In genomic region chr15:61584410-61584809, GRCh38 we compare ENCODE assay signal across 17 cellular contexts.
A peak's percentile ranks its signal among the peaks of the same experiment; 100 is the strongest.
DNase-seq lines count a peak whose midpoint lies in the region; ATAC-seq, FAIRE-seq and TF ChIP-seq lines count a peak whose summit lies in the region.
"Had no signal": no experiment of that assay in that cellular context is flagged by ENCODE, and none has a peak within 500 bp of the region (broad histone marks: within the 10 kb centered on the region; RNA-seq: fewer than 3 reads in every experiment).

No MANE protein-coding gene starts in this region.

- H3K9me3 ChIP-seq in GM12878 (replicated peaks; ENCODE audit: control insufficient read depth, insufficient read depth, low read length) (no peaks in the 10 kb centered on the region), liver (ENCODE audit: control insufficient read depth in 4 of 4, low read length in 3 of 4) (no peaks in the 10 kb centered on the region)
- H3K9me3 ChIP-seq: thyroid gland had no signal

- TF ChIP-seq POLR2A in GM12878 (IDR thresholded peaks at IDR 0.05; ENCODE audit: low read depth, low read length) = no peak

- TF ChIP-seq RAD21 in GM12878 (IDR thresholded peaks at IDR 0.05; ENCODE audit: insufficient read depth, low read depth, low read length) (no peak), liver (IDR thresholded peaks at IDR 0.05) (no peak)

- no peak overlapping the region for H2AFZ ChIP-seq in GM12878 (ENCODE audit: control insufficient read depth, low read depth, low read length)

- H3K9ac ChIP-seq in GM12878 (ENCODE audit: control insufficient read depth, insufficient read depth, low read length) (no peak overlapping the region), liver (ENCODE audit: low read depth in 1 of 2, low read length in 2 of 2) (no peak overlapping the region)

- ATAC-seq in GM12878 = no peak
- ATAC-seq in stimulated activated effector memory CD8-positive, alpha-beta T cell treated with anti-CD3 and anti-CD28 coated beads, Interleukin-12 subunit alpha, Interleukin-12 subunit beta, amount 100 ng/mL, for 72 hours = no peak
- ATAC-seq: stimulated activated naive B cell treated with anti-CD40 and anti-IgM and Interleukin-4, amounts not matched to agents 10 μg/mL and 1 μg/mL and 100 μg/mL, for 72 hours; WTC11 had no signal

- CTCF ChIA-PET in GM12878 (lab: Yijun Ruan, JAX) = no interaction called here

- no peak overlapping the region for H3K4me2 ChIP-seq in GM12878 (ENCODE audit: control insufficient read depth, insufficient read depth)

- DNase-seq in HS-27A (ENCODE audit: low read depth) (peak; percentile 1), NCI-H1048 (lab: John Stamatoyannopoulos, UW) (peak; percentile 6), GM12878 (ENCODE audit: low read depth, low spot score) (no peak), T-helper 1 cell (no peak), NCI-H510A (lab: John Stamatoyannopoulos, UW) (no peak)
- no peak for DNase-seq in stimulated activated effector memory CD8-positive, alpha-beta T cell treated with anti-CD3 and anti-CD28 coated beads, Interleukin-12 subunit alpha, Interleukin-12 subunit beta, amount 100 ng/mL, for 72 hours (ENCODE audit: low spot score in 2 of 2)
- DNase-seq: effector CD8-positive, alpha-beta T cell; hypothalamus; NCI-H1694; NCI-H345; stimulated activated naive B cell treated with anti-CD40 and anti-IgM and Interleukin-4, amounts not matched to agents 10 μg/mL and 1 μg/mL and 100 μg/mL, for 72 hours; thyroid gland had no signal

- H3K4me1 ChIP-seq in GM12878 (ENCODE audit: control insufficient read depth, insufficient read depth, low read length) (no peaks in the 10 kb centered on the region), liver (ENCODE audit: control insufficient read depth in 4 of 4, insufficient read depth in 4 of 4, low read length in 3 of 4) (no peaks in the 10 kb centered on the region)
- H3K4me1 ChIP-seq: thyroid gland had no signal

- H3K36me3 ChIP-seq in GM12878 (ENCODE audit: control insufficient read depth in 2 of 2, insufficient read depth in 2 of 2, low read length in 1 of 2) (no peaks in the 10 kb centered on the region), liver (ENCODE audit: control insufficient read depth in 4 of 4, insufficient read depth in 3 of 4, low read depth in 1 of 4, low read length in 3 of 4) (no peaks in the 10 kb centered on the region)
- H3K36me3 ChIP-seq: thyroid gland had no signal

- H4K20me1 ChIP-seq in GM12878 (ENCODE audit: control insufficient read depth, insufficient read depth) = no peaks in the 10 kb centered on the region

- H3K4me3 Mint-ChIP-seq in stimulated activated effector memory CD8-positive, alpha-beta T cell treated with anti-CD3 and anti-CD28 coated beads, Interleukin-12 subunit alpha, Interleukin-12 subunit beta, amount 100 ng/mL, for 72 hours = no peak overlapping the region
- H3K4me3 Mint-ChIP-seq: activated T-helper 1 cell treated with anti-CD3 and anti-CD28 coated beads, Interleukin-12 subunit alpha, Interleukin-12 subunit beta, Interleukin-2, Interleukin-4 antibody, amounts not matched to agents 30 ng/mL and 10 ng/mL and 1 ng/mL, durations not matched to agents 14 hours and 24 hours and 36 hours; central memory CD8-positive, alpha-beta T cell; stimulated activated naive B cell treated with anti-CD40 and anti-IgM and Interleukin-4, amounts not matched to agents 10 μg/mL and 1 μg/mL and 100 μg/mL, for 72 hours; WTC11 had no signal

- TF ChIP-seq EP300 in GM12878 (IDR thresholded peaks at IDR 0.05; ENCODE audit: borderline replicate concordance in 1 of 2, control insufficient read depth in 1 of 2, low read depth in 2 of 2, low read length in 2 of 2) = no peak

- no peak for FAIRE-seq in GM12878 (lab: Jason Lieb, UNC)

- no peak overlapping the region for H3K4me3 ChIP-seq in GM12878
- no peak overlapping the region for H3K4me3 ChIP-seq in liver (ENCODE audit: low read depth in 1 of 3, low read length in 3 of 3)
- H3K4me3 ChIP-seq: thyroid gland had no signal

- no peaks in the 10 kb centered on the region for H3K36me3 Mint-ChIP-seq in stimulated activated effector memory CD8-positive, alpha-beta T cell treated with anti-CD3 and anti-CD28 coated beads, Interleukin-12 subunit alpha, Interleukin-12 subunit beta, amount 100 ng/mL, for 72 hours
- H3K36me3 Mint-ChIP-seq: stimulated activated naive B cell treated with anti-CD40 and anti-IgM and Interleukin-4, amounts not matched to agents 10 μg/mL and 1 μg/mL and 100 μg/mL, for 72 hours had no signal

- intact Hi-C loops in GM12878 (cut with micrococcal nuclease; ENCODE audit: unreplicated experiment) = no loop called here

- in situ Hi-C loops in GM12878 (cut with MboI) = no loop called here

- no TSS peak for BruUV-seq in GM12878 (replicated peaks; lab: Mats Ljungman, UMichigan)

- SMC1A ChIA-PET in GM12878 (lab: Charles Lee; ENCODE audit: uncharacterized antibody, unreplicated experiment) = no interaction called here

- peaks cover 3% of the 10 kb centered on the region for H3K9me3 Mint-ChIP-seq in stimulated activated effector memory CD8-positive, alpha-beta T cell treated with anti-CD3 and anti-CD28 coated beads, Interleukin-12 subunit alpha, Interleukin-12 subunit beta, amount 100 ng/mL, for 72 hours
- H3K9me3 Mint-ChIP-seq: activated T-helper 1 cell treated with anti-CD3 and anti-CD28 coated beads, Interleukin-12 subunit alpha, Interleukin-12 subunit beta, Interleukin-2, Interleukin-4 antibody, amounts not matched to agents 30 ng/mL and 10 ng/mL and 1 ng/mL, durations not matched to agents 14 hours and 24 hours and 36 hours had no signal

- no peaks in the 10 kb centered on the region for H3K4me1 Mint-ChIP-seq in stimulated activated effector memory CD8-positive, alpha-beta T cell treated with anti-CD3 and anti-CD28 coated beads, Interleukin-12 subunit alpha, Interleukin-12 subunit beta, amount 100 ng/mL, for 72 hours
- H3K4me1 Mint-ChIP-seq: central memory CD8-positive, alpha-beta T cell; stimulated activated naive B cell treated with anti-CD40 and anti-IgM and Interleukin-4, amounts not matched to agents 10 μg/mL and 1 μg/mL and 100 μg/mL, for 72 hours had no signal

- POLR2A ChIA-PET in GM12878 (lab: Charles Lee) = no interaction called here

- RAD21 ChIA-PET in GM12878 (lab: Charles Lee; ENCODE audit: unreplicated experiment) = no interaction called here

- no peak overlapping the region for H3K27ac Mint-ChIP-seq in stimulated activated effector memory CD8-positive, alpha-beta T cell treated with anti-CD3 and anti-CD28 coated beads, Interleukin-12 subunit alpha, Interleukin-12 subunit beta, amount 100 ng/mL, for 72 hours
- H3K27ac Mint-ChIP-seq: activated T-helper 1 cell treated with anti-CD3 and anti-CD28 coated beads, Interleukin-12 subunit alpha, Interleukin-12 subunit beta, Interleukin-2, Interleukin-4 antibody, amounts not matched to agents 30 ng/mL and 10 ng/mL and 1 ng/mL, durations not matched to agents 14 hours and 24 hours and 36 hours; stimulated activated naive B cell treated with anti-CD40 and anti-IgM and Interleukin-4, amounts not matched to agents 10 μg/mL and 1 μg/mL and 100 μg/mL, for 72 hours; WTC11 had no signal

- H3K27me3 ChIP-seq in GM12878 (replicated peaks in 1 of 2; ENCODE audit: control insufficient read depth in 2 of 2, insufficient read depth in 2 of 2, low read length in 1 of 2) (no peaks in the 10 kb centered on the region; a peak in 1 of 4 replicates), liver (ENCODE audit: control insufficient read depth in 4 of 4, insufficient read depth in 4 of 4, low read length in 3 of 4) (no peaks in the 10 kb centered on the region)
- H3K27me3 ChIP-seq: thyroid gland had no signal

- H3K27ac ChIP-seq in GM12878 (ENCODE audit: control insufficient read depth, insufficient read depth) = no peak overlapping the region
- no peak overlapping the region for H3K27ac ChIP-seq in liver (ENCODE audit: low read depth in 1 of 2, low read length in 2 of 2)
- H3K27ac ChIP-seq: HL-60, thyroid gland had no signal

- H3K79me2 ChIP-seq in GM12878 (ENCODE audit: control insufficient read depth, insufficient read depth, low read length) = no peaks in the 10 kb centered on the region

- 18% methylated on average over 5 of the region's 5 CpGs for WGBS in GM12878 (ENCODE audit: insufficient coverage, insufficient replicate concordance, low lambda C conversion rate, missing lambda C conversion rate)
- WGBS in liver = 66% methylated on average over 5 of the region's 5 CpGs

- TF ChIP-seq CTCF in GM12878 (IDR thresholded peaks at IDR 0.05 in 2 of 3, conservative IDR thresholded peaks at IDR 0.05 in 1 of 3; ENCODE audit: control insufficient read depth in 2 of 3, extremely low read depth in 1 of 3, insufficient read depth in 1 of 3, low read depth in 3 of 3, low read length in 3 of 3) (no peak), liver (IDR thresholded peaks at IDR 0.05; ENCODE audit: low read depth, low read length, missing input control) (no peak)

TF ChIP-seq in GM12878, 131 proteins besides CTCF, POLR2A, EP300 and RAD21 (continues in another document):
- TF ChIP-seq NFYA (IDR thresholded peaks at IDR 0.05; ENCODE audit: borderline replicate concordance, low read depth, low read length) = no peak

TF ChIP-seq in liver, 16 proteins besides CTCF, POLR2A, EP300 and RAD21:
- TF ChIP-seq FOXA2 (IDR thresholded peaks at IDR 0.05) (no peak), REST (IDR thresholded peaks at IDR 0.05) (peak; percentile 97)

Comparison
In these comparisons a context has a peak if more than half of its experiments do, and no peak if none do; other contexts are left out.
1. DNase-seq: peak in HS-27A (single experiment) and NCI-H1048 (single experiment); none in GM12878 (single experiment), T-helper 1 cell (0 of 5), stimulated activated effector memory CD8-positive, alpha-beta T cell treated with anti-CD3 and anti-CD28 coated beads, Interleukin-12 subunit alpha, Interleukin-12 subunit beta, amount 100 ng/mL, for 72 hours (0 of 2) and NCI-H510A (single experiment).